ENCODE assay signal across 1 cellular context in genomic region chr1:52238474-52238873, GRCh38.
TF ChIP-seq lines count a peak whose summit lies in the region.

No MANE protein-coding gene starts in this region.

TF ChIP-seq in K562, 482 proteins besides CTCF, POLR2A, EP300 and RAD21 (continued from another document):
- no peak for TF ChIP-seq CBX5 (IDR thresholded peaks at IDR 0.05; ENCODE audit: borderline replicate concordance, low read depth)
- no peak for TF ChIP-seq NFIX (CRISPR knock-in tag; IDR thresholded peaks at IDR 0.05; ENCODE audit: low read depth)
- TF ChIP-seq NFXL1 (CRISPR knock-in tag; IDR thresholded peaks at IDR 0.05), result no peak
- TF ChIP-seq ARNT (IDR thresholded peaks at IDR 0.05), result no peak
- no peak for TF ChIP-seq PHF8 (IDR thresholded peaks at IDR 0.05; ENCODE audit: borderline replicate concordance, low read length)
- no peak for TF ChIP-seq MCM2 (IDR thresholded peaks at IDR 0.05; ENCODE audit: low read depth)
- TF ChIP-seq C11orf30 (IDR thresholded peaks at IDR 0.05; ENCODE audit: low read depth), result no peak
- TF ChIP-seq ELF1 (tag; IDR thresholded peaks at IDR 0.05), result 0 out of 2 replicates have a peak, but pooled peaks have one; percentile 14
